Comparison of ENCODE assay signal across 2 cellular contexts in the genomic region with DNA sequence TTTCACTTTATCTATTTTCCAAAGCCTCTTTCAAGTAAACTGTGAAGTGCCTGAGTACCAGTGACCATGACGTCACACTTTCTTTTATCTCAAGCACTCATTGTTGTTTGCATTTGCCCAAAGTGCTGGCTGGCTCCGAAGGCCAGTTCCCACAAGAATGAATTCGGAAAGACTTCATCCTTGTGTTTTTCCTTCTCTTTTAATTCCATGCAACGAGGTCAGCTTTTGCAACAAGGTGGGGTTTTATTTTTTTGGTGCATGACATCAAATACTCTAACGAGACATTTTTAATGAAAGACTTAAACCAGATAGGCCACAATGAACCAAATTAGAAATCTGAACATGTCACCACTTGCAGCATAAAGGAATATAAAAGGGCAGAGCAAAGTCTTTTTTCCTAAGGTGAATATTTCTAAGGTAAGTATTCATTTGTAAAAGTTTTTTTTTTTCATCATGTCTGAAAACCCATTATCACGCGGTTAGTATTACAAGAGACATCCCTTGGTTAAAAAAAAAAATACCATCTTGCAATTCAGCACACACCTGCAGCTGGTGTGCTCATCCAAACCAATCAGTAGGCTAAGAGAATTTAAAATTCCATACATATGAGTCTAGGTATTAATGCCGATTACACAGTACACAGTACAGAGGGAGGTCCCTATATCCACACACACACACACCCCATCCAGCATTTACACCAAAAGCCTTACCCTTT.
TF ChIP-seq lines count a peak whose summit lies in the region.

No MANE protein-coding gene starts in this region.

TF ChIP-seq in H1, 55 proteins besides CTCF, POLR2A, EP300 and RAD21:
- TF ChIP-seq RFX5 (IDR thresholded peaks at IDR 0.05; ENCODE audit: borderline replicate concordance, low read depth, low read length) = no peak
- no peak for TF ChIP-seq FOSL1 (IDR thresholded peaks at IDR 0.05; ENCODE audit: insufficient read depth, low read depth, low read length)
- no peak for TF ChIP-seq SIN3A (conservative IDR thresholded peaks at IDR 0.05 in 1 of 2, IDR thresholded peaks at IDR 0.05 in 1 of 2; ENCODE audit: low read depth in 1 of 2, low read length in 2 of 2)
- TF ChIP-seq RNF2 (IDR thresholded peaks at IDR 0.05; ENCODE audit: borderline replicate concordance, low read depth, low read length, missing control alignments, poor library complexity, severe bottlenecking) = no peak
- TF ChIP-seq JUN (IDR thresholded peaks at IDR 0.05; ENCODE audit: low read depth, low read length) = 0 out of 2 replicates have a peak, but pooled peaks have one; percentile 38
- TF ChIP-seq POU5F1 (IDR thresholded peaks at IDR 0.05; ENCODE audit: low read depth, low read length) = no peak
- no peak for TF ChIP-seq MAX (IDR thresholded peaks at IDR 0.05)
- peak; percentile 77; the same call in 1 of the 2 replicates for TF ChIP-seq JUND (IDR thresholded peaks at IDR 0.05; ENCODE audit: low read length)
- no peak for TF ChIP-seq KDM4A (IDR thresholded peaks at IDR 0.05; ENCODE audit: low read depth, low read length, severe bottlenecking)
- TF ChIP-seq CREB1 (IDR thresholded peaks at IDR 0.05) = no peak
- TF ChIP-seq SIX5 (IDR thresholded peaks at IDR 0.05; ENCODE audit: low read depth, low read length) = no peak
TF ChIP-seq in H1: peak in this region for 2.

TF ChIP-seq in neural cell, 6 proteins besides CTCF, POLR2A, EP300 and RAD21:
- TF ChIP-seq TAF1 (IDR thresholded peaks at IDR 0.05; ENCODE audit: low read depth) (peak; percentile 51), SMC3 (conservative IDR thresholded peaks at IDR 0.05; ENCODE audit: poor library complexity) (peak; percentile 12), EZH2 (IDR thresholded peaks at IDR 0.05; ENCODE audit: borderline replicate concordance, insufficient read depth, low read length, poor library complexity, severe bottlenecking) (no peak), MXI1 (conservative IDR thresholded peaks at IDR 0.05; ENCODE audit: poor library complexity, severe bottlenecking) (peak; percentile 32), POLR2AphosphoS5 (IDR thresholded peaks at IDR 0.05) (peak; percentile 74)
- TF ChIP-seq, protein P1, sequence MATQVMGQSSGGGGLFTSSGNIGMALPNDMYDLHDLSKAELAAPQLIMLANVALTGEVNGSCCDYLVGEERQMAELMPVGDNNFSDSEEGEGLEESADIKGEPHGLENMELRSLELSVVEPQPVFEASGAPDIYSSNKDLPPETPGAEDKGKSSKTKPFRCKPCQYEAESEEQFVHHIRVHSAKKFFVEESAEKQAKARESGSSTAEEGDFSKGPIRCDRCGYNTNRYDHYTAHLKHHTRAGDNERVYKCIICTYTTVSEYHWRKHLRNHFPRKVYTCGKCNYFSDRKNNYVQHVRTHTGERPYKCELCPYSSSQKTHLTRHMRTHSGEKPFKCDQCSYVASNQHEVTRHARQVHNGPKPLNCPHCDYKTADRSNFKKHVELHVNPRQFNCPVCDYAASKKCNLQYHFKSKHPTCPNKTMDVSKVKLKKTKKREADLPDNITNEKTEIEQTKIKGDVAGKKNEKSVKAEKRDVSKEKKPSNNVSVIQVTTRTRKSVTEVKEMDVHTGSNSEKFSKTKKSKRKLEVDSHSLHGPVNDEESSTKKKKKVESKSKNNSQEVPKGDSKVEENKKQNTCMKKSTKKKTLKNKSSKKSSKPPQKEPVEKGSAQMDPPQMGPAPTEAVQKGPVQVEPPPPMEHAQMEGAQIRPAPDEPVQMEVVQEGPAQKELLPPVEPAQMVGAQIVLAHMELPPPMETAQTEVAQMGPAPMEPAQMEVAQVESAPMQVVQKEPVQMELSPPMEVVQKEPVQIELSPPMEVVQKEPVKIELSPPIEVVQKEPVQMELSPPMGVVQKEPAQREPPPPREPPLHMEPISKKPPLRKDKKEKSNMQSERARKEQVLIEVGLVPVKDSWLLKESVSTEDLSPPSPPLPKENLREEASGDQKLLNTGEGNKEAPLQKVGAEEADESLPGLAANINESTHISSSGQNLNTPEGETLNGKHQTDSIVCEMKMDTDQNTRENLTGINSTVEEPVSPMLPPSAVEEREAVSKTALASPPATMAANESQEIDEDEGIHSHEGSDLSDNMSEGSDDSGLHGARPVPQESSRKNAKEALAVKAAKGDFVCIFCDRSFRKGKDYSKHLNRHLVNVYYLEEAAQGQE (IDR thresholded peaks at IDR 0.05; ENCODE audit: borderline replicate concordance) = peak; percentile 71
